ENCODE assay signal across 17 cellular contexts in genomic region chr4:183801460-183802168, GRCh38.
"Had no signal": no experiment of that assay in that cellular context is flagged by ENCODE, and none has a peak within 500 bp of the region (broad histone marks: within the 10 kb centered on the region; RNA-seq: fewer than 3 reads in every experiment).

No MANE protein-coding gene starts in this region.

- DNase-seq: activated CD4-positive, alpha-beta T cell treated with anti-CD3 and anti-CD28 coated beads, Interleukin-2, amount 10 ng/mL, durations not matched to agents 7 days and 5 days; activated CD8-positive, alpha-beta T cell treated with anti-CD3 and anti-CD28 coated beads, Interleukin-2, amount 10 ng/mL, durations not matched to agents 7 days and 5 days; activated naive CD4-positive, alpha-beta T cell treated with anti-CD3 and anti-CD28 coated beads for 36 hours; activated T-cell treated with anti-CD3 and anti-CD28 coated beads, Interleukin-2, amount 50 U/mL, for 24 hours; body of pancreas; dermis blood vessel endothelial cell; effector memory CD4-positive, alpha-beta T cell; esophagus squamous epithelium; kidney; left ventricle myocardium inferior; natural killer cell; sigmoid colon; stimulated activated naive CD4-positive, alpha-beta T cell; T1000 had no signal

- H3K4me1 Mint-ChIP-seq: natural killer cell had no signal

- H3K9me3 Mint-ChIP-seq: activated CD4-positive, alpha-beta T cell treated with anti-CD3 and anti-CD28 coated beads, Interleukin-2, amount 10 ng/mL, durations not matched to agents 7 days and 5 days; activated naive CD4-positive, alpha-beta T cell treated with anti-CD3 and anti-CD28 coated beads for 36 hours; activated T-cell treated with anti-CD3 and anti-CD28 coated beads, Interleukin-2, amount 50 U/mL, for 24 hours; natural killer cell had no signal

- H3K36me3 Mint-ChIP-seq: natural killer cell had no signal

- H3K4me3 Mint-ChIP-seq: activated CD4-positive, alpha-beta T cell treated with anti-CD3 and anti-CD28 coated beads, Interleukin-2, amount 10 ng/mL, durations not matched to agents 7 days and 5 days; activated CD8-positive, alpha-beta T cell treated with anti-CD3 and anti-CD28 coated beads, Interleukin-2, amount 10 ng/mL, durations not matched to agents 7 days and 5 days; activated naive CD4-positive, alpha-beta T cell treated with anti-CD3 and anti-CD28 coated beads for 36 hours; activated T-cell treated with anti-CD3 and anti-CD28 coated beads, Interleukin-2, amount 50 U/mL, for 24 hours; natural killer cell had no signal

- ATAC-seq: activated CD4-positive, CD25-positive, alpha-beta regulatory T cell treated with anti-CD3 and anti-CD28 coated beads, Interleukin-2, amount 50 U/mL, for 24 hours; activated CD8-positive, alpha-beta T cell treated with anti-CD3 and anti-CD28 coated beads, Interleukin-2, amount 10 ng/mL, durations not matched to agents 7 days and 5 days; body of pancreas; natural killer cell had no signal

- H3K27ac ChIP-seq: body of pancreas, hepatocyte, left ventricle myocardium inferior, neutrophil, sigmoid colon had no signal

- H3K9me3 ChIP-seq: body of pancreas, esophagus squamous epithelium, left ventricle myocardium inferior, neutrophil, sigmoid colon had no signal

- H3K36me3 ChIP-seq: esophagus squamous epithelium, left ventricle myocardium inferior, neutrophil, sigmoid colon had no signal

- H3K27ac Mint-ChIP-seq: activated CD4-positive, alpha-beta T cell treated with anti-CD3 and anti-CD28 coated beads, Interleukin-2, amount 10 ng/mL, durations not matched to agents 7 days and 5 days; activated CD8-positive, alpha-beta T cell treated with anti-CD3 and anti-CD28 coated beads, Interleukin-2, amount 10 ng/mL, durations not matched to agents 7 days and 5 days; activated naive CD4-positive, alpha-beta T cell treated with anti-CD3 and anti-CD28 coated beads for 36 hours; activated T-cell treated with anti-CD3 and anti-CD28 coated beads, Interleukin-2, amount 50 U/mL, for 24 hours; natural killer cell had no signal

- H3K27me3 ChIP-seq: body of pancreas had no signal

- H3K4me3 ChIP-seq: body of pancreas, esophagus squamous epithelium, hepatocyte, left ventricle myocardium inferior, sigmoid colon had no signal
